ENCODE assay signal across 18 cellular contexts in genomic region chr20:5636841-5637240, GRCh38. TPM values are rescaled to one million over a fixed set of nuclear protein-coding genes. Genes with fewer than 3 reads are reported as not detected.
DNase-seq lines count a peak whose midpoint lies in the region; ATAC-seq and TF ChIP-seq lines count a peak whose summit lies in the region.
"Had no signal": no experiment of that assay in that cellular context is flagged by ENCODE, and none has a peak within 500 bp of the region (broad histone marks: within the 10 kb centered on the region; RNA-seq: fewer than 3 reads in every experiment).

No MANE protein-coding gene starts in this region.

- intact Hi-C loops in stomach (cut with DNase I; ENCODE audit: low total_unique reads), result no loop called here

- TF ChIP-seq POLR2A in stomach (IDR thresholded peaks at IDR 0.05), result no peak

- no peak overlapping the region for H4K8ac ChIP-seq in trophoblast cell (ENCODE audit: low read depth, low read length)

- no peaks in the 10 kb centered on the region for H3K4me1 Mint-ChIP-seq in GM23338

- H3K27me3 ChIP-seq in OCI-LY1 (ENCODE audit: insufficient read depth, low read length), result no peaks in the 10 kb centered on the region
- H3K27me3 ChIP-seq in trophoblast cell (ENCODE audit: insufficient read depth, low read length), result no peaks in the 10 kb centered on the region
- H3K27me3 ChIP-seq in GM23338 (ENCODE audit: insufficient read depth), result no peaks in the 10 kb centered on the region
- no peaks in the 10 kb centered on the region for H3K27me3 ChIP-seq in stomach

- H3K9ac ChIP-seq in OCI-LY1 (ENCODE audit: low read length) (peak overlapping the region; percentile 43; the same call in 1 of the 2 replicates), trophoblast cell (ENCODE audit: low read length) (no peak overlapping the region)

- H3K27me3 Mint-ChIP-seq in GM23338 (ENCODE audit: insufficient read depth, low read depth, poor library complexity), result peaks cover 5% of the 10 kb centered on the region

- H2BK120ac ChIP-seq in trophoblast cell (ENCODE audit: insufficient read depth, low read length, poor library complexity), result no peak overlapping the region

- H3K36me3 Mint-ChIP-seq in GM23338 (ENCODE audit: low read depth), result peaks cover 21% of the 10 kb centered on the region; the same call in 2 of the 3 replicates

- H3K9me2 ChIP-seq in OCI-LY1 (ENCODE audit: low read depth, low read length) (no peaks in the 10 kb centered on the region), GM23338 (ENCODE audit: insufficient read depth) (peaks cover 3% of the 10 kb centered on the region)

- H3K79me2 ChIP-seq in OCI-LY1 (ENCODE audit: insufficient read depth, low read length), result no peaks in the 10 kb centered on the region
- no peaks in the 10 kb centered on the region for H3K79me2 ChIP-seq in trophoblast cell (ENCODE audit: control insufficient read depth, insufficient read depth, low read length, poor library complexity)
- no peaks in the 10 kb centered on the region for H3K79me2 ChIP-seq in GM23338 (replicated peaks; ENCODE audit: insufficient read depth)

- H3K23ac ChIP-seq in trophoblast cell (ENCODE audit: low read length), result no peak overlapping the region

- peaks cover 23% of the 10 kb centered on the region for H3K4me1 ChIP-seq in OCI-LY1 (ENCODE audit: insufficient read depth, low read length, severe bottlenecking)
- peaks cover 0 to 3% of the 10 kb centered on the region in 2 experiments for H3K4me1 ChIP-seq in trophoblast cell (ENCODE audit: control insufficient read depth in 1 of 2, insufficient read depth in 2 of 2, low read length in 2 of 2)
- no peaks in the 10 kb centered on the region for H3K4me1 ChIP-seq in GM23338 (ENCODE audit: insufficient read depth)
- H3K4me1 ChIP-seq in stomach, result peaks cover 0 to 3% (median 0%) of the 10 kb centered on the region in 4 donors
- H3K4me1 ChIP-seq: BE2C had no signal

- H3K18ac ChIP-seq in trophoblast cell (ENCODE audit: low read length), result no peak overlapping the region

- H3K27ac Mint-ChIP-seq in GM23338, result no peak overlapping the region

- no peak overlapping the region for H3K4me3 ChIP-seq in OCI-LY1 (ENCODE audit: low read depth, low read length, poor library complexity, severe bottlenecking)
- no peak overlapping the region for H3K4me3 ChIP-seq in trophoblast cell (ENCODE audit: low read depth, low read length)
- no peak overlapping the region for H3K4me3 ChIP-seq in GM23338
- no peak overlapping the region for H3K4me3 ChIP-seq in stomach

- no peak overlapping the region for H3K4me3 Mint-ChIP-seq in GM23338
- H3K4me3 Mint-ChIP-seq: CD4-positive, alpha-beta memory T cell had no signal

- H2AK5ac ChIP-seq in trophoblast cell (ENCODE audit: low read length), result no peak overlapping the region

- H3K79me1 ChIP-seq in trophoblast cell (ENCODE audit: low read length), result no peaks in the 10 kb centered on the region

- H3K27ac ChIP-seq in OCI-LY1 (ENCODE audit: low read depth, low read length, poor library complexity, severe bottlenecking) (peak overlapping the region; percentile 69), trophoblast cell (ENCODE audit: low read depth, low read length) (peak overlapping the region; percentile 44), GM23338 (ENCODE audit: low read depth) (no peak overlapping the region), stomach (no peak overlapping the region)
- H3K27ac ChIP-seq: 22Rv1 had no signal

- H3K36me3 ChIP-seq in OCI-LY1 (ENCODE audit: insufficient read depth, low read length), result no peaks in the 10 kb centered on the region
- H3K36me3 ChIP-seq in trophoblast cell (ENCODE audit: control insufficient read depth in 1 of 2, insufficient read depth in 2 of 2, low read length in 2 of 2), result no peaks in the 10 kb centered on the region
- no peaks in the 10 kb centered on the region for H3K36me3 ChIP-seq in GM23338 (ENCODE audit: insufficient read depth)
- no peaks in the 10 kb centered on the region for H3K36me3 ChIP-seq in stomach
- H3K36me3 ChIP-seq: BE2C had no signal

- no peak overlapping the region for H3K14ac ChIP-seq in trophoblast cell (ENCODE audit: low read length)

- WGBS in trophoblast cell (ENCODE audit: extremely low coverage, insufficient coverage, insufficient read length), result no CpG with 5 or more reads among the region's 3 CpGs
- 77 to 83% (median 83%) methylated on average over 3 of the region's 3 CpGs for WGBS in stomach, 5 donors

- H4K20me1 ChIP-seq in OCI-LY1 (ENCODE audit: insufficient read depth, low read length) (no peaks in the 10 kb centered on the region), GM23338 (replicated peaks; ENCODE audit: insufficient read depth) (no peaks in the 10 kb centered on the region)

- no peak for TF ChIP-seq CTCF in OCI-LY1 (IDR thresholded peaks at IDR 0.05; ENCODE audit: low read length)
- no peak for TF ChIP-seq CTCF in GM23338 (conservative IDR thresholded peaks at IDR 0.05; ENCODE audit: low read depth in 2 of 2)
- TF ChIP-seq CTCF in stomach (IDR thresholded peaks at IDR 0.05), result no peak

- H2AFZ ChIP-seq in OCI-LY1 (ENCODE audit: low read length) (peak overlapping the region; percentile 82; the same call in 1 of the 2 replicates), trophoblast cell (ENCODE audit: insufficient read depth, low read length, poor library complexity) (no peak overlapping the region), GM23338 (no peak overlapping the region)

- H2BK5ac ChIP-seq in trophoblast cell (ENCODE audit: low read depth, low read length, poor library complexity), result no peak overlapping the region

- no peak overlapping the region for H4K91ac ChIP-seq in trophoblast cell (ENCODE audit: low read depth, low read length)

- no peak overlapping the region for H2BK12ac ChIP-seq in trophoblast cell (ENCODE audit: low read length)

- no peak for ATAC-seq in GM23338

- no peak overlapping the region for H4K12ac ChIP-seq in trophoblast cell (ENCODE audit: low read depth, low read length)

- H3K9me3 ChIP-seq in OCI-LY1 (ENCODE audit: low read length) (peaks cover 11% of the 10 kb centered on the region), trophoblast cell (ENCODE audit: insufficient read depth, low read depth, low read length) (no peaks in the 10 kb centered on the region), stomach (peaks cover 0 to 14% (median 6%) of the 10 kb centered on the region in 4 donors)
- H3K9me3 ChIP-seq: BE2C had no signal

- no peak overlapping the region for H3K4ac ChIP-seq in trophoblast cell (ENCODE audit: low read depth, low read length)

- DNase-seq in NCI-H146 (lab: John Stamatoyannopoulos, UW) (peak; percentile 4), NCI-H146 treated with DMSO at 0.1 percent for 48 hours (lab: John Stamatoyannopoulos, UW; ENCODE audit: unreplicated experiment) (no peak), trophoblast cell (peak; percentile 67 to 89), GM23338 (ENCODE audit: low spot score) (no peak), stomach (no peak)
- DNase-seq: ACHN; AML-193; BE2C; C1 segment of cervical spinal cord; Calu3; CD4-positive, alpha-beta memory T cell; COR-L47; DMS53; DMS79 treated with DMSO at 0.1 percent for 48 hours; H7; HCEC 1CT had no signal

- peaks cover 35% of the 10 kb centered on the region for H3K9me3 Mint-ChIP-seq in GM23338

- no peak for TF ChIP-seq EP300 in stomach (IDR thresholded peaks at IDR 0.05)

- peaks cover 4% of the 10 kb centered on the region; the same call in 1 of the 2 replicates for H3F3A ChIP-seq in OCI-LY1 (ENCODE audit: insufficient read depth, low read length)
- no peaks in the 10 kb centered on the region for H3F3A ChIP-seq in GM23338 (replicated peaks; ENCODE audit: low read depth)

- H3K4me2 ChIP-seq in OCI-LY1 (ENCODE audit: low read length) (no peak overlapping the region; the same call in 1 of the 2 replicates), trophoblast cell (ENCODE audit: low read length) (no peak overlapping the region), GM23338 (no peak overlapping the region)

TF ChIP-seq in GM23338, 12 proteins besides CTCF, POLR2A, EP300 and RAD21:
- no peak for TF ChIP-seq JUNB (IDR thresholded peaks at IDR 0.05; ENCODE audit: unreplicated experiment)
- no peak for TF ChIP-seq STAT1 (IDR thresholded peaks at IDR 0.05; ENCODE audit: unreplicated experiment)
- TF ChIP-seq NANOG (IDR thresholded peaks at IDR 0.05; ENCODE audit: borderline replicate concordance), result no peak
- no peak for TF ChIP-seq EZH2phosphoT487 (IDR thresholded peaks at IDR 0.05; ENCODE audit: unreplicated experiment)
- TF ChIP-seq EZH2 (IDR thresholded peaks at IDR 0.05; ENCODE audit: low read depth, unreplicated experiment), result no peak
- TF ChIP-seq CREB1 (CRISPR knock-in tag; IDR thresholded peaks at IDR 0.05; ENCODE audit: low read depth), result no peak
- no peak for TF ChIP-seq ZNF331 (CRISPR knock-in tag; IDR thresholded peaks at IDR 0.05; ENCODE audit: low read depth)

RNA-seq across cellular contexts. Expression of gene GPCPD1, which starts 26.0 kb away (rescaled TPM):
- 7.4 and 8.0 TPM in 2 replicates for polyA plus RNA-seq in trophoblast cell (2013)
- 5.7 and 7.3 TPM in 2 replicates for total RNA-seq in GM23338 (2014; rRNA removed; shearing (Covaris generic))
- polyA plus RNA-seq in GM23338 (2016; fragmentation: Nextera tagmentation; extraction: Ambion mirVana), result 2.9 and 4.1 TPM in 2 replicates
- total RNA-seq in stomach, result 10 to 100 TPM in 4 of 5 donors, 1 to 10 TPM in 1; 7.8 to 62.5 (median 15.8) TPM
- polyA plus RNA-seq in stomach, result 10 to 100 TPM in 2 of 3 donors, 1 to 10 TPM in 1; 8.3 to 16.5 (median 13.4) TPM

Comparison
In these comparisons a context has a peak if more than half of its experiments do, and no peak if none do; other contexts are left out.
1. DNase-seq: peak in NCI-H146 (single experiment) and trophoblast cell (2 of 2); none in NCI-H146 treated with DMSO at 0.1 percent for 48 hours (single experiment), GM23338 (single experiment) and stomach (single experiment).
2. H3K27ac ChIP-seq: peak in OCI-LY1 (single experiment) and trophoblast cell (single experiment); none in GM23338 (single experiment) and stomach (0 of 5).